In the genomic region with DNA sequence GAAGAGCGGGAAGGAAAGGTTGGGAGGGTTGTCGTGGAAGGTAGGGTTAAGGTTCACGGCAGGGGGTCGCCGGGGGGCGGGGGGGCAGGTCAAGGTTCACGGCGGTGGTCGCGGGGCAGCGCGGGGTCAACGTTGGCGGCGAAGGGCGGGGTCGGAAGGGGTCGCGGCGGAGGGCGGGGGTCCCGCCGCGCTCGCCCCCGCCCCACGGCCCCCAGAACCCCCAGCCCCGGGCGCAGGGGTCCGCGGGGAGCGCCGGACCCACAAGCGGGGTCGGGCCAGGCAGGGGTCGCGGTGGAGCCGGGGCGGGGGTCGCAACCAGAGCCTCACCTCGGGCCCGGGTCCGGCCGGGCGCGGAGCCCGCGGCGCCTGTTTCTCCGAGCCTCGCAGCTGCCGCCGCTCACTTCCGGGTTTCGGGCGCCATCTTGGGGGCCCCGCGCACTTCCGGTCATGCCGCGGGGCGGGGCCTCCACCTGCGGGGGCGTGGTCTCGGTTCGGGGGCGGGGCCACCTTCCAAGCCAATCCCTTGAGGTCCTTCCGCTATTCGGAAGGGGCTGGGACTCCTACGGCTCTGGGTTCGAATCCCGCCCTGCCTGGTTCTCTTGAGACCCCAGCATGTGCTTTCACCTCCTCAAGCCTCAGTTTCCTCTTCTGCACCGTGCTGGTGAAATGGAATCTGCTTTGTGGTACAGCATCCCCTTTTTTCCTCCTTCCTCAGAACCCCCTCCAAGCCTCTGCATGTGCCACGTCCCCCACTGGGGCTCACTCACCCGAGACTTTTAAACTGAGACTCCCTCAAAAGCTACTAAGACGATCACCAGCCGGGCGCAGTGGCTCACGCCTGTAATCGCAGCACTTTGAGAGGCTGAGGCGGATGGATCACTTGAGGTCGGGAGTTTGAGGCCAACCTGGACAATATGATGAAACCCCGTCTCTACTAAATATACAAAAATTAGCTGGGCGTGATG, we compare ENCODE assay signal across 1 cellular context.
A peak's percentile ranks its signal among the peaks of the same experiment; 100 is the strongest.
TF ChIP-seq lines count a peak whose summit lies in the region.

A gene with protein sequence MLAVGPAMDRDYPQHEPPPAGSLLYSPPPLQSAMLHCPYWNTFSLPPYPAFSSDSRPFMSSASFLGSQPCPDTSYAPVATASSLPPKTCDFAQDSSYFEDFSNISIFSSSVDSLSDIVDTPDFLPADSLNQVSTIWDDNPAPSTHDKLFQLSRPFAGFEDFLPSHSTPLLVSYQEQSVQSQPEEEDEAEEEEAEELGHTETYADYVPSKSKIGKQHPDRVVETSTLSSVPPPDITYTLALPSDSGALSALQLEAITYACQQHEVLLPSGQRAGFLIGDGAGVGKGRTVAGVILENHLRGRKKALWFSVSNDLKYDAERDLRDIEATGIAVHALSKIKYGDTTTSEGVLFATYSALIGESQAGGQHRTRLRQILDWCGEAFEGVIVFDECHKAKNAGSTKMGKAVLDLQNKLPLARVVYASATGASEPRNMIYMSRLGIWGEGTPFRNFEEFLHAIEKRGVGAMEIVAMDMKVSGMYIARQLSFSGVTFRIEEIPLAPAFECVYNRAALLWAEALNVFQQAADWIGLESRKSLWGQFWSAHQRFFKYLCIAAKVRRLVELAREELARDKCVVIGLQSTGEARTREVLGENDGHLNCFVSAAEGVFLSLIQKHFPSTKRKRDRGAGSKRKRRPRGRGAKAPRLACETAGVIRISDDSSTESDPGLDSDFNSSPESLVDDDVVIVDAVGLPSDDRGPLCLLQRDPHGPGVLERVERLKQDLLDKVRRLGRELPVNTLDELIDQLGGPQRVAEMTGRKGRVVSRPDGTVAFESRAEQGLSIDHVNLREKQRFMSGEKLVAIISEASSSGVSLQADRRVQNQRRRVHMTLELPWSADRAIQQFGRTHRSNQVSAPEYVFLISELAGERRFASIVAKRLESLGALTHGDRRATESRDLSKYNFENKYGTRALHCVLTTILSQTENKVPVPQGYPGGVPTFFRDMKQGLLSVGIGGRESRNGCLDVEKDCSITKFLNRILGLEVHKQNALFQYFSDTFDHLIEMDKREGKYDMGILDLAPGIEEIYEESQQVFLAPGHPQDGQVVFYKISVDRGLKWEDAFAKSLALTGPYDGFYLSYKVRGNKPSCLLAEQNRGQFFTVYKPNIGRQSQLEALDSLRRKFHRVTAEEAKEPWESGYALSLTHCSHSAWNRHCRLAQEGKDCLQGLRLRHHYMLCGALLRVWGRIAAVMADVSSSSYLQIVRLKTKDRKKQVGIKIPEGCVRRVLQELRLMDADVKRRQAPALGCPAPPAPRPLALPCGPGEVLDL (N-terminal part only) (minus strand): TSS at position 424 of the 965 bp plus-strand sequence. CDS start 19,992 bp downstream, outside the sequence.

TF ChIP-seq in WTC11, 78 proteins besides CTCF, POLR2A, EP300 and RAD21 (continued from another document):
- TF ChIP-seq FOXP4 (CRISPR knock-in tag; IDR thresholded peaks at IDR 0.05) = peak; percentile 65; the same call in 1 of the 2 replicates
- 0 out of 2 replicates have a peak, but pooled peaks have one; percentile 47 for TF ChIP-seq SMAD3 (CRISPR knock-in tag; IDR thresholded peaks at IDR 0.05; ENCODE audit: borderline replicate concordance)
- TF ChIP-seq, protein P1, sequence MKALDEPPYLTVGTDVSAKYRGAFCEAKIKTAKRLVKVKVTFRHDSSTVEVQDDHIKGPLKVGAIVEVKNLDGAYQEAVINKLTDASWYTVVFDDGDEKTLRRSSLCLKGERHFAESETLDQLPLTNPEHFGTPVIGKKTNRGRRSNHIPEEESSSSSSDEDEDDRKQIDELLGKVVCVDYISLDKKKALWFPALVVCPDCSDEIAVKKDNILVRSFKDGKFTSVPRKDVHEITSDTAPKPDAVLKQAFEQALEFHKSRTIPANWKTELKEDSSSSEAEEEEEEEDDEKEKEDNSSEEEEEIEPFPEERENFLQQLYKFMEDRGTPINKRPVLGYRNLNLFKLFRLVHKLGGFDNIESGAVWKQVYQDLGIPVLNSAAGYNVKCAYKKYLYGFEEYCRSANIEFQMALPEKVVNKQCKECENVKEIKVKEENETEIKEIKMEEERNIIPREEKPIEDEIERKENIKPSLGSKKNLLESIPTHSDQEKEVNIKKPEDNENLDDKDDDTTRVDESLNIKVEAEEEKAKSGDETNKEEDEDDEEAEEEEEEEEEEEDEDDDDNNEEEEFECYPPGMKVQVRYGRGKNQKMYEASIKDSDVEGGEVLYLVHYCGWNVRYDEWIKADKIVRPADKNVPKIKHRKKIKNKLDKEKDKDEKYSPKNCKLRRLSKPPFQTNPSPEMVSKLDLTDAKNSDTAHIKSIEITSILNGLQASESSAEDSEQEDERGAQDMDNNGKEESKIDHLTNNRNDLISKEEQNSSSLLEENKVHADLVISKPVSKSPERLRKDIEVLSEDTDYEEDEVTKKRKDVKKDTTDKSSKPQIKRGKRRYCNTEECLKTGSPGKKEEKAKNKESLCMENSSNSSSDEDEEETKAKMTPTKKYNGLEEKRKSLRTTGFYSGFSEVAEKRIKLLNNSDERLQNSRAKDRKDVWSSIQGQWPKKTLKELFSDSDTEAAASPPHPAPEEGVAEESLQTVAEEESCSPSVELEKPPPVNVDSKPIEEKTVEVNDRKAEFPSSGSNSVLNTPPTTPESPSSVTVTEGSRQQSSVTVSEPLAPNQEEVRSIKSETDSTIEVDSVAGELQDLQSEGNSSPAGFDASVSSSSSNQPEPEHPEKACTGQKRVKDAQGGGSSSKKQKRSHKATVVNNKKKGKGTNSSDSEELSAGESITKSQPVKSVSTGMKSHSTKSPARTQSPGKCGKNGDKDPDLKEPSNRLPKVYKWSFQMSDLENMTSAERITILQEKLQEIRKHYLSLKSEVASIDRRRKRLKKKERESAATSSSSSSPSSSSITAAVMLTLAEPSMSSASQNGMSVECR (CRISPR knock-in tag; IDR thresholded peaks at IDR 0.05; ENCODE audit: borderline replicate concordance) = no peak
- no peak for TF ChIP-seq RELA (CRISPR knock-in tag; IDR thresholded peaks at IDR 0.05; ENCODE audit: borderline replicate concordance)
- TF ChIP-seq MAX (CRISPR knock-in tag; IDR thresholded peaks at IDR 0.05) = peak; percentile 63
- TF ChIP-seq SOX15 (CRISPR knock-in tag; IDR thresholded peaks at IDR 0.05) = no peak
- no peak for TF ChIP-seq TP53 (CRISPR knock-in tag; IDR thresholded peaks at IDR 0.05)
- peak; percentile 95 for TF ChIP-seq SP1 (CRISPR knock-in tag; conservative IDR thresholded peaks at IDR 0.05)
- no peak for TF ChIP-seq JUN (CRISPR knock-in tag; IDR thresholded peaks at IDR 0.05)
- TF ChIP-seq, protein P2, sequence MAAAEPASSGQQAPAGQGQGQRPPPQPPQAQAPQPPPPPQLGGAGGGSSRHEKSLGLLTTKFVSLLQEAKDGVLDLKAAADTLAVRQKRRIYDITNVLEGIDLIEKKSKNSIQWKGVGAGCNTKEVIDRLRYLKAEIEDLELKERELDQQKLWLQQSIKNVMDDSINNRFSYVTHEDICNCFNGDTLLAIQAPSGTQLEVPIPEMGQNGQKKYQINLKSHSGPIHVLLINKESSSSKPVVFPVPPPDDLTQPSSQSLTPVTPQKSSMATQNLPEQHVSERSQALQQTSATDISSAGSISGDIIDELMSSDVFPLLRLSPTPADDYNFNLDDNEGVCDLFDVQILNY (CRISPR knock-in tag; IDR thresholded peaks at IDR 0.05) = 0 out of 2 replicates have a peak, but pooled peaks have one; percentile 63
